In genomic region chr9:129027685-129028191, GRCh38 we compare ENCODE assay signal across 8 cellular contexts. TPM values are rescaled to one million over a fixed set of nuclear protein-coding genes. Genes with fewer than 3 reads are reported as not detected.
DNase-seq lines count a peak whose midpoint lies in the region; ATAC-seq and TF ChIP-seq lines count a peak whose summit lies in the region.

No MANE protein-coding gene starts in this region.

- no peak for TF ChIP-seq POLR2A in transverse colon (IDR thresholded peaks at IDR 0.05)

- H3K27me3 ChIP-seq in transverse colon, result no peaks in the 10 kb centered on the region

- H3K36me3 ChIP-seq in transverse colon, result no peaks in the 10 kb centered on the region

- in situ Hi-C loops in transverse colon (cut with MboI; ENCODE audit: low pct_ligation_motif_present in 1 of 4, low pct_unique_long_range_greater_than_20kb in 1 of 4, low sequenced_read_pairs in 3 of 4), result no loop called here

- H3K9me3 ChIP-seq in transverse colon, result no peaks in the 10 kb centered on the region

- H3K9me3 Mint-ChIP-seq in mesothelial cell of epicardium, result no peaks in the 10 kb centered on the region

- H3K36me3 Mint-ChIP-seq in mesothelial cell of epicardium, result no peaks in the 10 kb centered on the region

- intact Hi-C loops in transverse colon (cut with DNase I; ENCODE audit: low total_unique reads), result no loop called here

- H3K4me1 Mint-ChIP-seq in mesothelial cell of epicardium, result peaks cover 33% of the 10 kb centered on the region

- peak overlapping the region; percentile 100 for H3K4me3 ChIP-seq in coronary artery
- H3K4me3 ChIP-seq in transverse colon, result peak overlapping the region; percentile 50 to 95 (median 84)

- DNase-seq in COR-L47 (lab: John Stamatoyannopoulos, UW) (peak; percentile 80), GM19238 (ENCODE audit: insufficient read length, low spot score) (peak; percentile 68), SHP77 (lab: John Stamatoyannopoulos, UW) (peak; percentile 56 to 72), coronary artery (ENCODE audit: low spot score) (peak; percentile 85), mesothelial cell of epicardium (ENCODE audit: low spot score in 2 of 2, unreplicated experiment in 2 of 2) (no peak), transverse colon (peak; percentile 77), dermis blood vessel endothelial cell (no peak)

- no peak for TF ChIP-seq EP300 in transverse colon (IDR thresholded peaks at IDR 0.05; ENCODE audit: low read depth)

- H3K27me3 Mint-ChIP-seq in mesothelial cell of epicardium (ENCODE audit: low read depth), result no peaks in the 10 kb centered on the region

- peak overlapping the region; percentile 96 for H3K27ac Mint-ChIP-seq in mesothelial cell of epicardium

- TF ChIP-seq CTCF in coronary artery (IDR thresholded peaks at IDR 0.05) (no peak), mesothelial cell of epicardium (IDR thresholded peaks at IDR 0.05; ENCODE audit: unreplicated experiment) (no peak), transverse colon (IDR thresholded peaks at IDR 0.05) (no peak)

- 0% methylated on average over 30 of the region's 47 CpGs; no CpG with 5 or more reads in 1 of the 2 donors for WGBS in transverse colon (ENCODE audit: low coverage in 1 of 2), 2 donors

- ATAC-seq in HG03342 (IDR thresholded peaks at IDR 0.05; ENCODE audit: unreplicated experiment), result peak; percentile 49

- peak overlapping the region; percentile 70 to 91 for H3K27ac ChIP-seq in coronary artery
- H3K27ac ChIP-seq in transverse colon, result peak overlapping the region; percentile 83 to 91 (median 86)

- H3K4me1 ChIP-seq in transverse colon, result peaks cover 22 to 37% (median 31%) of the 10 kb centered on the region in 4 donors

- H3K4me3 Mint-ChIP-seq in mesothelial cell of epicardium, result peak overlapping the region; percentile 79

RNA-seq across cellular contexts. Expression of gene SH3GLB2, which starts 0.4 kb away (rescaled TPM):
- total RNA-seq in mesothelial cell of epicardium (173 to 174 TPM (median 174 TPM) in 3 replicates), transverse colon (100 to 1,000 TPM; 184 to 391 (median 224) TPM), dermis blood vessel endothelial cell (60.2 and 70.1 TPM in 2 replicates)

RNA-seq across cellular contexts. Expression of gene MIGA2, which starts 8.7 kb away (rescaled TPM):
- total RNA-seq in mesothelial cell of epicardium (36.1 to 37.9 TPM (median 36.2 TPM) in 3 replicates), transverse colon (100 to 1,000 TPM in 1 of 4 donors, 10 to 100 TPM in 3; 72.0 to 245 (median 74.0) TPM), dermis blood vessel endothelial cell (34.4 and 39.5 TPM in 2 replicates)

RNA-seq across cellular contexts. Expression of gene DOLPP1, which starts 53.2 kb away (rescaled TPM):
- total RNA-seq in mesothelial cell of epicardium (16.9 to 21.5 TPM (median 20.0 TPM) in 3 replicates), transverse colon (10 to 100 TPM; 15.7 to 52.4 (median 38.2) TPM), dermis blood vessel endothelial cell (10.7 and 15.5 TPM in 2 replicates)

Comparison
In these comparisons a context has a peak if more than half of its experiments do, and no peak if none do; other contexts are left out.
1. DNase-seq: peak in COR-L47 (single experiment), GM19238 (single experiment), SHP77 (2 of 2), coronary artery (single experiment) and transverse colon (single experiment); none in mesothelial cell of epicardium (0 of 2) and dermis blood vessel endothelial cell (single experiment).